10 cellular contexts compared by ENCODE assay signal in genomic region chr3:42839616-42840015, GRCh38. TPM values are rescaled to one million over a fixed set of nuclear protein-coding genes. Genes with fewer than 3 reads are reported as not detected.
DNase-seq lines count a peak whose midpoint lies in the region; ATAC-seq and TF ChIP-seq lines count a peak whose summit lies in the region.
"Had no signal": no experiment of that assay in that cellular context is flagged by ENCODE, and none has a peak within 500 bp of the region (broad histone marks: within the 10 kb centered on the region; RNA-seq: fewer than 3 reads in every experiment).

No MANE protein-coding gene starts in this region.

- no peak overlapping the region for H3K9ac ChIP-seq in neural progenitor cell

- intact Hi-C loops in CD8-positive, alpha-beta T cell (cut with DNase I, micrococcal nuclease) = loop anchor here (1.0 kb wide), 2 partner anchors 8 to 58 kb away; no protein-coding TSS in a partner anchor

- no peaks in the 10 kb centered on the region for H3F3A ChIP-seq in neural progenitor cell (ENCODE audit: low read depth)

- POLR2A ChIA-PET in CD8-positive, alpha-beta T cell (lab: Charles Lee) = no interaction called here
- POLR2A ChIA-PET in activated CD4-positive, alpha-beta memory T cell treated with anti-CD3 and anti-CD28 coated beads, Interleukin-2, amount 10 ng/mL, durations not matched to agents 7 days and 5 days (lab: Charles Lee) = interaction anchor here (1.2 kb wide), 2 partner anchors 8 to 36 kb away, joined by 3 read pairs; partner anchors contain the start of gene HIGD1A

- peak overlapping the region; percentile 3 for H2AFZ ChIP-seq in neural progenitor cell (replicated peaks)

- no peaks in the 10 kb centered on the region for H3K79me2 ChIP-seq in neural progenitor cell (ENCODE audit: low read depth)

- H4K20me1 ChIP-seq in neural progenitor cell (ENCODE audit: low read depth) = no peaks in the 10 kb centered on the region

- no peak overlapping the region for H3K4me2 ChIP-seq in neural progenitor cell

- H3K36me3 Mint-ChIP-seq in CD8-positive, alpha-beta T cell = no peaks in the 10 kb centered on the region
- H3K36me3 Mint-ChIP-seq in activated CD4-positive, alpha-beta memory T cell treated with anti-CD3 and anti-CD28 coated beads, Interleukin-2, amount 10 ng/mL, durations not matched to agents 7 days and 5 days (ENCODE audit: low read depth) = no peaks in the 10 kb centered on the region
- H3K36me3 Mint-ChIP-seq in neural progenitor cell = no peaks in the 10 kb centered on the region
- H3K36me3 Mint-ChIP-seq: activated naive CD8-positive, alpha-beta T cell had no signal

- no peak overlapping the region for H3K4me3 ChIP-seq in CD8-positive, alpha-beta T cell (ENCODE audit: low read depth, low read length)
- H3K4me3 ChIP-seq in fibroblast of pulmonary artery (replicated peaks; ENCODE audit: low read depth, low read length) (no peak overlapping the region), neural progenitor cell (no peak overlapping the region)

- peaks cover 4% of the 10 kb centered on the region for H3K4me1 Mint-ChIP-seq in CD8-positive, alpha-beta T cell (ENCODE audit: low read depth)
- no peaks in the 10 kb centered on the region for H3K4me1 Mint-ChIP-seq in activated CD4-positive, alpha-beta memory T cell treated with anti-CD3 and anti-CD28 coated beads, Interleukin-2, amount 10 ng/mL, durations not matched to agents 7 days and 5 days
- peaks cover 6% of the 10 kb centered on the region for H3K4me1 Mint-ChIP-seq in neural progenitor cell

- H3K9me3 Mint-ChIP-seq in CD8-positive, alpha-beta T cell = no peaks in the 10 kb centered on the region
- H3K9me3 Mint-ChIP-seq in activated CD4-positive, alpha-beta memory T cell treated with anti-CD3 and anti-CD28 coated beads, Interleukin-2, amount 10 ng/mL, durations not matched to agents 7 days and 5 days = no peaks in the 10 kb centered on the region
- H3K9me3 Mint-ChIP-seq in neural progenitor cell = no peaks in the 10 kb centered on the region

- no peak overlapping the region for H3K27ac Mint-ChIP-seq in CD8-positive, alpha-beta T cell
- no peak overlapping the region for H3K27ac Mint-ChIP-seq in activated CD4-positive, alpha-beta memory T cell treated with anti-CD3 and anti-CD28 coated beads, Interleukin-2, amount 10 ng/mL, durations not matched to agents 7 days and 5 days
- no peak overlapping the region for H3K27ac Mint-ChIP-seq in neural progenitor cell
- H3K27ac Mint-ChIP-seq: activated naive CD8-positive, alpha-beta T cell had no signal

- no peaks in the 10 kb centered on the region for H3K9me3 ChIP-seq in CD8-positive, alpha-beta T cell (ENCODE audit: low read length)
- no peaks in the 10 kb centered on the region for H3K9me3 ChIP-seq in neural progenitor cell (ENCODE audit: low read depth)

- CTCF ChIA-PET in CD8-positive, alpha-beta T cell (lab: Charles Lee) = interaction anchor here (0.6 to 2.9 kb wide), 13 partner anchors 8 to 94 kb away, joined by 3 to 32 read pairs (median 4); no protein-coding TSS in a partner anchor
- CTCF ChIA-PET in activated CD4-positive, alpha-beta memory T cell treated with anti-CD3 and anti-CD28 coated beads, Interleukin-2, amount 10 ng/mL, durations not matched to agents 7 days and 5 days (lab: Charles Lee) = interaction anchor here (0.6 to 2.5 kb wide), 16 partner anchors 8 to 1841 kb away, joined by 3 to 16 read pairs (median 3); no protein-coding TSS in a partner anchor

- H3K27me3 Mint-ChIP-seq in CD8-positive, alpha-beta T cell (ENCODE audit: low read depth) = peaks cover 7% of the 10 kb centered on the region
- peaks cover 5% of the 10 kb centered on the region for H3K27me3 Mint-ChIP-seq in activated CD4-positive, alpha-beta memory T cell treated with anti-CD3 and anti-CD28 coated beads, Interleukin-2, amount 10 ng/mL, durations not matched to agents 7 days and 5 days
- no peaks in the 10 kb centered on the region for H3K27me3 Mint-ChIP-seq in neural progenitor cell (ENCODE audit: insufficient read depth, low read depth)

- H3K36me3 ChIP-seq in CD8-positive, alpha-beta T cell (ENCODE audit: insufficient read depth, low read length) = no peaks in the 10 kb centered on the region
- H3K36me3 ChIP-seq in neural progenitor cell = no peaks in the 10 kb centered on the region

- no peak overlapping the region for H3K4me3 Mint-ChIP-seq in CD8-positive, alpha-beta T cell
- H3K4me3 Mint-ChIP-seq in activated CD4-positive, alpha-beta memory T cell treated with anti-CD3 and anti-CD28 coated beads, Interleukin-2, amount 10 ng/mL, durations not matched to agents 7 days and 5 days = no peak overlapping the region
- H3K4me3 Mint-ChIP-seq in neural progenitor cell = no peak overlapping the region
- H3K4me3 Mint-ChIP-seq: activated naive CD8-positive, alpha-beta T cell had no signal

- peak; percentile 64 for TF ChIP-seq CTCF in CD8-positive, alpha-beta T cell (IDR thresholded peaks at IDR 0.05)
- peak; percentile 82 for TF ChIP-seq CTCF in fibroblast of pulmonary artery (IDR thresholded peaks at IDR 0.05; ENCODE audit: low read length, missing control alignments)
- TF ChIP-seq CTCF in neural progenitor cell (IDR thresholded peaks at IDR 0.05) = peak; percentile 64

- peak; percentile 98 for ATAC-seq in CD8-positive, alpha-beta T cell
- peak; percentile 100 for ATAC-seq in GM18867 (IDR thresholded peaks at IDR 0.05; ENCODE audit: unreplicated experiment)
- peak; percentile 95 for ATAC-seq in HG03025 (IDR thresholded peaks at IDR 0.05; ENCODE audit: low FRiP score, unreplicated experiment)

- H3K4me1 ChIP-seq in CD8-positive, alpha-beta T cell (ENCODE audit: insufficient read depth, low read length) = no peaks in the 10 kb centered on the region
- H3K4me1 ChIP-seq in neural progenitor cell = peaks cover 7% of the 10 kb centered on the region

- no peaks in the 10 kb centered on the region for H3K27me3 ChIP-seq in CD8-positive, alpha-beta T cell (ENCODE audit: insufficient read depth, low read length)
- H3K27me3 ChIP-seq in neural progenitor cell = no peaks in the 10 kb centered on the region

- H3K27ac ChIP-seq in CD8-positive, alpha-beta T cell (ENCODE audit: low read depth, low read length) = no peak overlapping the region
- no peak overlapping the region for H3K27ac ChIP-seq in neural progenitor cell

- DNase-seq in CD8-positive, alpha-beta T cell = peak in 3 of 7 experiments; percentile 30 to 32 (median 32)
- DNase-seq in NCI-H446 (lab: John Stamatoyannopoulos, UW) = peak; percentile 6 to 63
- peak; percentile 32 for DNase-seq in activated CD4-positive, alpha-beta memory T cell treated with anti-CD3 and anti-CD28 coated beads, Interleukin-2, amount 10 ng/mL, durations not matched to agents 7 days and 5 days
- DNase-seq in fibroblast of pulmonary artery (ENCODE audit: low read depth) = peak; percentile 77
- peak; percentile 73 for DNase-seq in neural progenitor cell (ENCODE audit: low spot score)
- no peak for DNase-seq in DMS79 treated with DMSO at 0.1 percent for 48 hours (lab: John Stamatoyannopoulos, UW)

RNA-seq across cellular contexts. Expression of gene ACKR2, which starts 30.4 kb away (rescaled TPM):
- total RNA-seq in CD8-positive, alpha-beta T cell = under 1 TPM in 1 of 2 experiments, not detected in 1; 0.44 TPM
- 1 to 10 TPM; 2.0 to 2.3 TPM for total RNA-seq in activated CD4-positive, alpha-beta memory T cell treated with anti-CD3 and anti-CD28 coated beads, Interleukin-2, amount 10 ng/mL, durations not matched to agents 7 days and 5 days
- total RNA-seq in neural progenitor cell (ENCODE audit: low replicate concordance) = not detected in 2 replicates

RNA-seq across cellular contexts. Expression of gene HIGD1A, which starts 35.3 kb away (rescaled TPM):
- total RNA-seq in CD8-positive, alpha-beta T cell = 10 to 100 TPM; 10.9 to 11.8 TPM
- total RNA-seq in activated CD4-positive, alpha-beta memory T cell treated with anti-CD3 and anti-CD28 coated beads, Interleukin-2, amount 10 ng/mL, durations not matched to agents 7 days and 5 days = 10 to 100 TPM; 56.9 to 61.2 TPM
- 110 and 181 TPM in 2 replicates for total RNA-seq in neural progenitor cell (ENCODE audit: low replicate concordance)

RNA-seq across cellular contexts. Expression of gene CYP8B1, which starts 36.1 kb away (rescaled TPM):
- total RNA-seq in CD8-positive, alpha-beta T cell = not detected
- total RNA-seq in activated CD4-positive, alpha-beta memory T cell treated with anti-CD3 and anti-CD28 coated beads, Interleukin-2, amount 10 ng/mL, durations not matched to agents 7 days and 5 days = not detected
- not detected in 2 replicates for total RNA-seq in neural progenitor cell (ENCODE audit: low replicate concordance)
- total RNA-seq: urinary bladder had no signal
